16 cellular contexts compared by ENCODE assay signal in genomic region chr22:27603111-27603822, GRCh38.
"Had no signal": no experiment of that assay in that cellular context is flagged by ENCODE, and none has a peak within 500 bp of the region (broad histone marks: within the 10 kb centered on the region; RNA-seq: fewer than 3 reads in every experiment).

No MANE protein-coding gene starts in this region.

- H3K4me1 Mint-ChIP-seq: stimulated activated memory B cell treated with anti-CD40 and anti-IgM and Interleukin-4, amounts not matched to agents 10 μg/mL and 1 μg/mL and 100 μg/mL, for 72 hours had no signal

- H3K27ac Mint-ChIP-seq: activated naive CD8-positive, alpha-beta T cell; activated T-helper 1 cell treated with anti-CD3 and anti-CD28 coated beads, Interleukin-12 subunit alpha, Interleukin-12 subunit beta, Interleukin-2, Interleukin-4 antibody, amounts not matched to agents 30 ng/mL and 10 ng/mL and 1 ng/mL, durations not matched to agents 14 hours and 24 hours and 36 hours; effector memory CD8-positive, alpha-beta T cell; stimulated activated memory B cell treated with anti-CD40 and anti-IgM and Interleukin-4, amounts not matched to agents 10 μg/mL and 1 μg/mL and 100 μg/mL, for 72 hours had no signal

- H3K4me1 ChIP-seq: pancreas, testis, vagina had no signal

- H3K36me3 ChIP-seq: pancreas, vagina, WERI-Rb-1 had no signal

- H3K36me3 Mint-ChIP-seq: activated naive CD8-positive, alpha-beta T cell; stimulated activated memory B cell treated with anti-CD40 and anti-IgM and Interleukin-4, amounts not matched to agents 10 μg/mL and 1 μg/mL and 100 μg/mL, for 72 hours had no signal

- H3K27ac ChIP-seq: pancreas, SK-N-MC, testis, vagina, WERI-Rb-1 had no signal

- ATAC-seq: effector memory CD8-positive, alpha-beta T cell; sciatic nerve; stimulated activated memory B cell treated with anti-CD40 and anti-IgM and Interleukin-4, amounts not matched to agents 10 μg/mL and 1 μg/mL and 100 μg/mL, for 72 hours had no signal

- DNase-seq: activated CD4-positive, alpha-beta T cell treated with anti-CD3 and anti-CD28 coated beads, Interleukin-2, amount 50 U/mL, for 4 hours; activated T-cell treated with anti-CD3 and anti-CD28 coated beads for 4 hours; effector memory CD8-positive, alpha-beta T cell; foreskin melanocyte; islet precursor cell; stimulated activated CD4-positive, alpha-beta T cell treated with anti-CD3 and anti-CD28 coated beads, Interleukin-4, amount 100 ng/mL, for 4 hours; WERI-Rb-1 had no signal

- FAIRE-seq: pancreas had no signal

- H3K9me3 Mint-ChIP-seq: activated T-helper 1 cell treated with anti-CD3 and anti-CD28 coated beads, Interleukin-12 subunit alpha, Interleukin-12 subunit beta, Interleukin-2, Interleukin-4 antibody, amounts not matched to agents 30 ng/mL and 10 ng/mL and 1 ng/mL, durations not matched to agents 14 hours and 24 hours and 36 hours had no signal

- H3K9me3 ChIP-seq: pancreas, testis had no signal

- H3K27me3 ChIP-seq: pancreas, testis, vagina had no signal

- H3K4me3 Mint-ChIP-seq: activated naive CD8-positive, alpha-beta T cell; activated T-helper 1 cell treated with anti-CD3 and anti-CD28 coated beads, Interleukin-12 subunit alpha, Interleukin-12 subunit beta, Interleukin-2, Interleukin-4 antibody, amounts not matched to agents 30 ng/mL and 10 ng/mL and 1 ng/mL, durations not matched to agents 14 hours and 24 hours and 36 hours; effector memory CD8-positive, alpha-beta T cell; stimulated activated memory B cell treated with anti-CD40 and anti-IgM and Interleukin-4, amounts not matched to agents 10 μg/mL and 1 μg/mL and 100 μg/mL, for 72 hours had no signal

- H3K4me3 ChIP-seq: lung, pancreas, SK-N-MC, testis, vagina had no signal
